Comparison of ENCODE assay signal across 3 cellular contexts in genomic region chr19:38473201-38473600, GRCh38.
TF ChIP-seq lines count a peak whose summit lies in the region.

No MANE protein-coding gene starts in this region.

TF ChIP-seq in A549, 52 proteins besides CTCF, POLR2A, EP300 and RAD21:
- no peak for TF ChIP-seq BCL3 (IDR thresholded peaks at IDR 0.05)
- TF ChIP-seq, protein P1, sequence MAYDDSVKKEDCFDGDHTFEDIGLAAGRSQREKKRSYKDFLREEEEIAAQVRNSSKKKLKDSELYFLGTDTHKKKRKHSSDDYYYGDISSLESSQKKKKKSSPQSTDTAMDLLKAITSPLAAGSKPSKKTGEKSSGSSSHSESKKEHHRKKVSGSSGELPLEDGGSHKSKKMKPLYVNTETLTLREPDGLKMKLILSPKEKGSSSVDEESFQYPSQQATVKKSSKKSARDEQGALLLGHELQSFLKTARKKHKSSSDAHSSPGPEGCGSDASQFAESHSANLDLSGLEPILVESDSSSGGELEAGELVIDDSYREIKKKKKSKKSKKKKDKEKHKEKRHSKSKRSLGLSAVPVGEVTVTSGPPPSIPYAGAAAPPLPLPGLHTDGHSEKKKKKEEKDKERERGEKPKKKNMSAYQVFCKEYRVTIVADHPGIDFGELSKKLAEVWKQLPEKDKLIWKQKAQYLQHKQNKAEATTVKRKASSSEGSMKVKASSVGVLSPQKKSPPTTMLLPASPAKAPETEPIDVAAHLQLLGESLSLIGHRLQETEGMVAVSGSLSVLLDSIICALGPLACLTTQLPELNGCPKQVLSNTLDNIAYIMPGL (CRISPR knock-in tag; IDR thresholded peaks at IDR 0.05; ENCODE audit: borderline replicate concordance) = no peak
- TF ChIP-seq ZC3H11A (IDR thresholded peaks at IDR 0.05) = no peak
- no peak for TF ChIP-seq EHF (CRISPR knock-in tag; IDR thresholded peaks at IDR 0.05)
- no peak for TF ChIP-seq RCOR1 (IDR thresholded peaks at IDR 0.05; ENCODE audit: low read depth, low read length)
- TF ChIP-seq ZSCAN20 (CRISPR knock-in tag; IDR thresholded peaks at IDR 0.05) = no peak
- TF ChIP-seq HEYL (CRISPR knock-in tag; IDR thresholded peaks at IDR 0.05) = no peak
- TF ChIP-seq JUNB (IDR thresholded peaks at IDR 0.05) = no peak

TF ChIP-seq in IMR-90, 13 proteins besides CTCF, POLR2A, EP300 and RAD21:
- TF ChIP-seq MAZ (IDR thresholded peaks at IDR 0.05; ENCODE audit: borderline replicate concordance, low read depth, low read length) (no peak), CHD1 (IDR thresholded peaks at IDR 0.05; ENCODE audit: low read depth, low read length) (no peak)

TF ChIP-seq in H1, 55 proteins besides CTCF, POLR2A, EP300 and RAD21:
- TF ChIP-seq RBBP5 (IDR thresholded peaks at IDR 0.05; ENCODE audit: borderline replicate concordance, low read depth, low read length) (no peak), HDAC6 (IDR thresholded peaks at IDR 0.05; ENCODE audit: low read depth, low read length) (no peak), YY1 (IDR thresholded peaks at IDR 0.05; ENCODE audit: low read depth, low read length) (no peak)
TF ChIP-seq in H1: peak in this region for 0.
